ENCODE assay signal across 8 cellular contexts in the genomic region with DNA sequence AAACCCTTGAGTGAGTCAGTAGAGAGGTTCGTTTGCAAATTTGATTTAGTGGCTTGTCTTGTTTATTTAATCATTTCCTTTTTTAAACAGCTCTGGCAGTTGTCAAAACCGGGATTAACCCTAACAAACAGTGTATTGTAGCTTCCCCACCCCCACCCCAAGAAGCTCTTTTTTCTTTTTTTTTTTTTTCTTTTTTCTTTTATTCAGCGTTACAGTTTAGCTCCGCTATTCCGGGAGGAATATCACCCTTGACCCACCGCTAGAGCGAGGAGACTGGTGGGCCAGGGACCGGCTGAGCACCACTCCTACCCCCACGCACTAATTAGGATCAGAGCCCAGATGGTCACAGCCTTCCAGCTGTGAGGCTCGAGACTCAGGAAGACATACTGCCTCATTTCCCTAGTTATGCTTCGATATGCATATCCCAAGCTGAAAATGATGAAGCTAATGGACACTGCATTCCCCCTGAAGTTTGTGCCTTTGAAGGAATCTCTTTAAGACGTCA. TPM values are rescaled to one million over a fixed set of nuclear protein-coding genes. Genes with fewer than 3 reads are reported as not detected.
DNase-seq lines count a peak whose midpoint lies in the region; ATAC-seq and TF ChIP-seq lines count a peak whose summit lies in the region.

No MANE protein-coding gene starts in this region.

- intact Hi-C loops in PC-3 (cut with micrococcal nuclease) (loop anchor here (5.0 kb wide), 1 partner anchor 352 kb away; no protein-coding TSS in a partner anchor), gastrocnemius medialis (cut with DNase I; ENCODE audit: low total_unique reads) (loop anchor here (2.0 to 10.0 kb wide), 3 partner anchors 18 to 580 kb away; a partner anchor contains a TSS)

- no peak overlapping the region for H3K9ac ChIP-seq in PC-3 (ENCODE audit: low read length)

- H3K36me3 ChIP-seq in PC-3 (ENCODE audit: low read depth, low read length) (no peaks in the 10 kb centered on the region), gastrocnemius medialis (no peaks in the 10 kb centered on the region)

- H3K36me3 Mint-ChIP-seq in T-helper 2 cell treated with Interferon-gamma antibody and Interleukin-4, amounts not matched to agents 5 μg/mL and 100 μg/mL, for 36 hours (ENCODE audit: low read depth), result no peaks in the 10 kb centered on the region

- DNase-seq in GM10266 (ENCODE audit: extremely low spot score) (peak; percentile 15), PC-3 (no peak), gastrocnemius medialis (no peak), HuH-7 (ENCODE audit: low spot score) (no peak), cerebellum (ENCODE audit: low spot score) (no peak)
- no peak for DNase-seq in T-helper 2 cell treated with Interferon-gamma antibody and Interleukin-4, amounts not matched to agents 5 μg/mL and 100 μg/mL, for 36 hours (ENCODE audit: low spot score)
- DNase-seq in stimulated activated CD4-positive, alpha-beta T cell treated with anti-CD3 and anti-CD28 coated beads, Interleukin-12 subunit alpha, Interleukin-12 subunit beta, amount 100 ng/mL, for 4 hours, result no peak

- ATAC-seq in PC-3 (no peak), gastrocnemius medialis (no peak)

- H3K79me2 ChIP-seq in PC-3 (ENCODE audit: low read length), result no peaks in the 10 kb centered on the region

- H3K27me3 Mint-ChIP-seq in T-helper 2 cell treated with Interferon-gamma antibody and Interleukin-4, amounts not matched to agents 5 μg/mL and 100 μg/mL, for 36 hours (ENCODE audit: low read depth), result peaks cover 61% of the 10 kb centered on the region

- no peaks in the 10 kb centered on the region for H3K9me3 Mint-ChIP-seq in T-helper 2 cell treated with Interferon-gamma antibody and Interleukin-4, amounts not matched to agents 5 μg/mL and 100 μg/mL, for 36 hours

- H2AFZ ChIP-seq in PC-3 (ENCODE audit: low read length), result peak overlapping the region; percentile 92; the same call in 1 of the 2 replicates

- H3K9me3 ChIP-seq in PC-3 (ENCODE audit: low read length) (no peaks in the 10 kb centered on the region), gastrocnemius medialis (no peaks in the 10 kb centered on the region)

- no TSS peak for BruUV-seq in PC-3 (replicated peaks; lab: Mats Ljungman, UMichigan)

- peak overlapping the region; percentile 96 for H3K4me2 ChIP-seq in PC-3 (ENCODE audit: low read length)

- TF ChIP-seq POLR2A in gastrocnemius medialis (IDR thresholded peaks at IDR 0.05), result no peak

- H3K9me2 ChIP-seq in PC-3 (replicated peaks; ENCODE audit: low read length), result no peaks in the 10 kb centered on the region

- H3K27ac ChIP-seq in PC-3 (ENCODE audit: low read length), result no peak overlapping the region
- H3K27ac ChIP-seq in gastrocnemius medialis, result peak overlapping the region in 3 of 4 donors; percentile 71 to 83 (median 77)

- peaks cover 10% of the 10 kb centered on the region for H3K4me1 Mint-ChIP-seq in T-helper 2 cell treated with Interferon-gamma antibody and Interleukin-4, amounts not matched to agents 5 μg/mL and 100 μg/mL, for 36 hours (ENCODE audit: low read depth)

- CTCF ChIA-PET in PC-3 (lab: Charles Lee), result interaction anchor here (0.6 to 1.1 kb wide), 2 partner anchors 60 to 68 kb away, joined by 3 to 4 read pairs; no protein-coding TSS in a partner anchor

- no peak overlapping the region for H3K27ac Mint-ChIP-seq in T-helper 2 cell treated with Interferon-gamma antibody and Interleukin-4, amounts not matched to agents 5 μg/mL and 100 μg/mL, for 36 hours

- H3K4me3 ChIP-seq in PC-3 (ENCODE audit: low read length) (peak overlapping the region; percentile 82), iPS-11a (ENCODE audit: low read depth, low read length) (peak overlapping the region; percentile 13), gastrocnemius medialis (peak overlapping the region; percentile 67 to 83 (median 78))

- TF ChIP-seq CTCF in GM10266 (IDR thresholded peaks at IDR 0.05; ENCODE audit: control insufficient read depth, insufficient read depth, low read depth, missing control alignments) (no peak), PC-3 (conservative IDR thresholded peaks at IDR 0.05; ENCODE audit: low read depth, low read length) (no peak), gastrocnemius medialis (IDR thresholded peaks at IDR 0.05 in 4 of 5, conservative IDR thresholded peaks at IDR 0.05 in 1 of 5) (no peak)

- H4K20me1 ChIP-seq in PC-3 (ENCODE audit: low read length), result no peaks in the 10 kb centered on the region

- H3K4me1 ChIP-seq in PC-3 (ENCODE audit: insufficient read depth, low read length) (no peaks in the 10 kb centered on the region), gastrocnemius medialis (no peaks in the 10 kb centered on the region)

- in situ Hi-C loops in gastrocnemius medialis (cut with MboI; ENCODE audit: low sequenced_read_pairs in 4 of 4), result loop anchor here (10.0 to 25.0 kb wide), 3 partner anchors 177 to 552 kb away; no protein-coding TSS in a partner anchor

- POLR2A ChIA-PET in PC-3 (lab: Charles Lee; ENCODE audit: unreplicated experiment), result no interaction called here

- H3F3A ChIP-seq in PC-3 (ENCODE audit: low read length, unreplicated experiment), result no peaks in the 10 kb centered on the region

- no peak overlapping the region for H3K4me3 Mint-ChIP-seq in T-helper 2 cell treated with Interferon-gamma antibody and Interleukin-4, amounts not matched to agents 5 μg/mL and 100 μg/mL, for 36 hours

- peaks cover 10% of the 10 kb centered on the region for H3K27me3 ChIP-seq in PC-3 (ENCODE audit: low read length)
- no peaks in the 10 kb centered on the region for H3K27me3 ChIP-seq in gastrocnemius medialis

RNA-seq across cellular contexts. Expression of a gene that starts 2.0 kb away (rescaled TPM):
- 2.9 and 4.5 TPM in 2 replicates for total RNA-seq in PC-3 (2014; rRNA removed)
- total RNA-seq in gastrocnemius medialis, result 10 to 100 TPM in 2 of 4 donors, 1 to 10 TPM in 2; 9.3 to 13.1 (median 10.3) TPM
- total RNA-seq in cerebellum, result 63.6 TPM

Comparison
In these comparisons a context has a peak if more than half of its experiments do, and no peak if none do; other contexts are left out.
1. H3K4me3 ChIP-seq: peak in every context shown above with its lines; median percentile 82 in PC-3; 78 in gastrocnemius medialis; 13 in iPS-11a.